14 cellular contexts compared by ENCODE assay signal in the genomic region with DNA sequence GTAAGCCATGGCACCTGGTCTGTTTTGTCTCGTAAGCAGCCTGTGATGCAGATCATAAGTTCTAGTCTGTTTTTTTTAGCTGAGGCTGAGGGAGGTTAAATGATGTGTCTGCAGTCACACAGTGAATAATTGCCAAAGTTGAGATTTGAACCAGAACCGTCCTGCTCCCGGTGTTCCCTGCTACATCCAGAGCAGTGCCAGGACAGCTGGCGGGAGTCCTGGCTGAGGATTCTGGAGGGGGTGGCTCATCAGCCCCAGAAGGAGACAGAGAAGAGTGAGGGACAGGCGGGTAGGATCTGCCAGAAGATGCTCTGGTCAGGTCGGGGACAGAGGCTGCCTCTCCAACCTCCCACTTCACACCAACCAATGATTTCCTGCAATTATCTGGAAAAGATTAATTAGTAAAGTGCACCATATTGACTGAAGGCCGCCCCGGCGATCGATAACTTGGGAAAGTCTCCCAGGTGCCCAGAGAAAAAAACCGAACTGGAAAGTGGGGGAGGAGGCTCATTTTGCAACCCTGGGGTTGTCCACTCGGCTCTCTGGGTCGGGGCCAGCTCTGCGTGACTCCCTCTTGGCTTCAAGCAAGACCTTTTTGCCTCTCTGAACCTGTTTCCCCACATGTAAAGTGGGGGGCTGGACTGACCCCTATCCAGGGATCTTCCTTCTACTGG. TPM values are rescaled to one million over a fixed set of nuclear protein-coding genes. Genes with fewer than 3 reads are reported as not detected.
DNase-seq lines count a peak whose midpoint lies in the region; ATAC-seq and TF ChIP-seq lines count a peak whose summit lies in the region.
"Had no signal": no experiment of that assay in that cellular context is flagged by ENCODE, and none has a peak within 500 bp of the region (broad histone marks: within the 10 kb centered on the region; RNA-seq: fewer than 3 reads in every experiment).

No MANE protein-coding gene starts in this region.

- no peak for TF ChIP-seq CTCF in liver (IDR thresholded peaks at IDR 0.05; ENCODE audit: low read depth, low read length, missing input control)
- TF ChIP-seq CTCF in vagina (IDR thresholded peaks at IDR 0.05), result no peak

- peaks cover 3 to 13% (median 9%) of the 10 kb centered on the region in 4 donors for H3K4me1 ChIP-seq in liver (ENCODE audit: control insufficient read depth in 4 of 4, insufficient read depth in 4 of 4, low read length in 3 of 4)
- H3K4me1 ChIP-seq in vagina, result no peaks in the 10 kb centered on the region

- no peak for ATAC-seq in sciatic nerve

- no peaks in the 10 kb centered on the region for H3K36me3 ChIP-seq in liver (ENCODE audit: control insufficient read depth in 4 of 4, insufficient read depth in 3 of 4, low read depth in 1 of 4, low read length in 3 of 4)
- H3K36me3 ChIP-seq in vagina, result no peaks in the 10 kb centered on the region
- H3K36me3 ChIP-seq: BLaER1 treated with 17β-estradiol and CSF1 and Interleukin-3, amounts not matched to agents 10 nM and 100 nM had no signal

- intact Hi-C loops in sciatic nerve (cut with DNase I), result no loop called here
- intact Hi-C loops in vagina (cut with DNase I), result no loop called here

- H3K9me3 ChIP-seq in liver (ENCODE audit: control insufficient read depth in 4 of 4, low read length in 3 of 4), result no peaks in the 10 kb centered on the region
- no peaks in the 10 kb centered on the region for H3K9me3 ChIP-seq in vagina
- H3K9me3 ChIP-seq: BLaER1 treated with 17β-estradiol and CSF1 and Interleukin-3, amounts not matched to agents 10 nM and 100 nM had no signal

- H3K4me3 ChIP-seq in liver (ENCODE audit: low read depth in 1 of 3, low read length in 3 of 3) (no peak overlapping the region), vagina (no peak overlapping the region)
- H3K4me3 ChIP-seq: BLaER1 treated with 17β-estradiol and CSF1 and Interleukin-3, amounts not matched to agents 10 nM and 100 nM; GM23248 had no signal

- H3K27ac ChIP-seq in cingulate gyrus (ENCODE audit: low read depth, low read length) (peak overlapping the region; percentile 96), liver (ENCODE audit: low read depth in 1 of 2, low read length in 2 of 2) (peak overlapping the region in 1 of 2 donors; percentile 26), substantia nigra (ENCODE audit: low read depth, low read length, poor library complexity, severe bottlenecking) (peak overlapping the region; percentile 97), vagina (no peak overlapping the region)
- H3K27ac ChIP-seq: BLaER1 treated with 17β-estradiol and CSF1 and Interleukin-3, amounts not matched to agents 10 nM and 100 nM; GM23248 had no signal

- no peak overlapping the region for H3K9ac ChIP-seq in liver (ENCODE audit: low read depth in 1 of 2, low read length in 2 of 2)
- H3K9ac ChIP-seq: BLaER1 treated with 17β-estradiol and CSF1 and Interleukin-3, amounts not matched to agents 10 nM and 100 nM; GM23248 had no signal

- 29% methylated on average over 14 of the region's 14 CpGs for WGBS in liver

- peak; percentile 38 to 51 for TF ChIP-seq RAD21 in liver (IDR thresholded peaks at IDR 0.05)

- no peak for TF ChIP-seq POLR2A in vagina (IDR thresholded peaks at IDR 0.05)

- peak; percentile 54 for DNase-seq in NCI-H146 treated with DMSO at 0.1 percent for 48 hours (lab: John Stamatoyannopoulos, UW; ENCODE audit: unreplicated experiment)
- no peak for DNase-seq in substantia nigra (lab: John Stamatoyannopoulos, UW)
- no peak for DNase-seq in globus pallidus (ENCODE audit: low spot score)
- DNase-seq in sciatic nerve (ENCODE audit: low spot score), result no peak
- no peak for DNase-seq in effector CD4-positive, alpha-beta T cell
- DNase-seq in vagina (ENCODE audit: extremely low spot score in 2 of 2), result no peak
- DNase-seq: ACHN; CD4-positive, CD25-positive, alpha-beta regulatory T cell; DMS53; GF-D8; GM23248 had no signal

- H3K27me3 ChIP-seq in liver (ENCODE audit: control insufficient read depth in 4 of 4, insufficient read depth in 4 of 4, low read length in 3 of 4) (no peaks in the 10 kb centered on the region), vagina (no peaks in the 10 kb centered on the region)

TF ChIP-seq in liver, 16 proteins besides CTCF, POLR2A, EP300 and RAD21:
- TF ChIP-seq SP1 (IDR thresholded peaks at IDR 0.05) (peak; percentile 74), HNF4A (conservative IDR thresholded peaks at IDR 0.05) (peak; percentile 63 to 67), JUND (IDR thresholded peaks at IDR 0.05) (peak in 1 of 2 donors; percentile 63), YY1 (IDR thresholded peaks at IDR 0.05) (peak; percentile 71), FOXA2 (IDR thresholded peaks at IDR 0.05) (peak; percentile 66), RXRA (IDR thresholded peaks at IDR 0.05) (peak; percentile 60 to 79), HNF4G (IDR thresholded peaks at IDR 0.05) (no peak), EGR1 (IDR thresholded peaks at IDR 0.05; ENCODE audit: low read depth in 2 of 2) (peak in 1 of 2 donors; percentile 55)
- TF ChIP-seq, protein P1, sequence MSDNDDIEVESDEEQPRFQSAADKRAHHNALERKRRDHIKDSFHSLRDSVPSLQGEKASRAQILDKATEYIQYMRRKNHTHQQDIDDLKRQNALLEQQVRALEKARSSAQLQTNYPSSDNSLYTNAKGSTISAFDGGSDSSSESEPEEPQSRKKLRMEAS (IDR thresholded peaks at IDR 0.05), result no peak

RNA-seq across cellular contexts. Expression of a gene that starts 42.1 kb away (rescaled TPM):
- total RNA-seq in liver (10 to 100 TPM; 34.9 to 50.3 TPM), sciatic nerve (24.4 TPM), vagina (24.1 TPM)
- 10 to 100 TPM; 39.0 to 43.8 TPM for polyA plus RNA-seq in liver

RNA-seq across cellular contexts. Expression of a gene that starts 42.4 kb away (rescaled TPM):
- total RNA-seq in liver (10 to 100 TPM; 47.1 to 63.5 TPM), sciatic nerve (41.7 TPM), vagina (27.7 TPM)
- 100 to 1,000 TPM in 1 of 2 donors, 10 to 100 TPM in 1; 90.6 to 101 TPM for polyA plus RNA-seq in liver
